In genomic region chr3:36843065-36844051, GRCh38 we compare ENCODE assay signal across 8 cellular contexts.
DNase-seq lines count a peak whose midpoint lies in the region; ATAC-seq and TF ChIP-seq lines count a peak whose summit lies in the region.

No MANE protein-coding gene starts in this region.

- H3K36me3 Mint-ChIP-seq in CD8-positive, alpha-beta T cell = peaks cover 96% of the 10 kb centered on the region

- no peaks in the 10 kb centered on the region for H3K9me3 ChIP-seq in CD8-positive, alpha-beta T cell (ENCODE audit: low read length)
- no peaks in the 10 kb centered on the region for H3K9me3 ChIP-seq in right lobe of liver
- H3K9me3 ChIP-seq in tibial artery = peaks cover 0 to 6% (median 0%) of the 10 kb centered on the region in 3 donors
- no peaks in the 10 kb centered on the region for H3K9me3 ChIP-seq in prostate gland

- intact Hi-C loops in CD8-positive, alpha-beta T cell (cut with DNase I, micrococcal nuclease) = loop anchor here (2.0 to 10.0 kb wide), 3 partner anchors 25 to 879 kb away; no protein-coding TSS in a partner anchor
- intact Hi-C loops in right lobe of liver (cut with DNase I) = loop anchor here in 1 of 2 donors (10.0 kb wide), 1 partner anchor 119 kb away; no protein-coding TSS in a partner anchor
- intact Hi-C loops in tibial artery (cut with DNase I; ENCODE audit: low total_unique reads) = no loop called here
- intact Hi-C loops in prostate gland (cut with DNase I) = no loop called here

- WGBS in right lobe of liver (ENCODE audit: insufficient coverage, low coverage, low lambda C conversion rate, missing lambda C conversion rate) = 63% methylated on average over 4 of the region's 4 CpGs
- WGBS in prostate gland = 66% methylated on average over 4 of the region's 4 CpGs

- peak in 6 of 7 experiments; percentile 7 to 60 (median 40) for DNase-seq in CD8-positive, alpha-beta T cell
- DNase-seq in T follicular helper cell (ENCODE audit: low read depth) = peak; percentile 19
- no peak for DNase-seq in astrocyte of the cerebellum (ENCODE audit: low read depth)
- no peak for DNase-seq in right lobe of liver
- DNase-seq in tibial artery = no peak
- DNase-seq in prostate gland (ENCODE audit: low spot score) = no peak

- peaks cover 17% of the 10 kb centered on the region for H3K4me1 ChIP-seq in CD8-positive, alpha-beta T cell (ENCODE audit: insufficient read depth, low read length)
- H3K4me1 ChIP-seq in right lobe of liver (no peaks in the 10 kb centered on the region), tibial artery (no peaks in the 10 kb centered on the region), prostate gland (replicated peaks) (no peaks in the 10 kb centered on the region)

- H3K27me3 Mint-ChIP-seq in CD8-positive, alpha-beta T cell (ENCODE audit: low read depth) = no peaks in the 10 kb centered on the region

- ATAC-seq in CD8-positive, alpha-beta T cell = peak; percentile 88
- ATAC-seq in GM19043 (IDR thresholded peaks at IDR 0.05; ENCODE audit: low read depth, unreplicated experiment) (peak; percentile 84), HG03378 (IDR thresholded peaks at IDR 0.05; ENCODE audit: unreplicated experiment) (peak; percentile 88), right lobe of liver (peak; percentile 50 to 68 (median 54))

- H3K36me3 ChIP-seq in CD8-positive, alpha-beta T cell (ENCODE audit: insufficient read depth, low read length) = peaks cover 48% of the 10 kb centered on the region
- H3K36me3 ChIP-seq in right lobe of liver (peaks cover 0 to 62% (median 23%) of the 10 kb centered on the region in 4 donors), tibial artery (peaks cover 43 to 69% (median 49%) of the 10 kb centered on the region in 3 donors), prostate gland (no peaks in the 10 kb centered on the region)

- in situ Hi-C loops in astrocyte of the cerebellum (cut with HindIII; ENCODE audit: low sequenced_read_pairs) = no loop called here

- peaks cover 4% of the 10 kb centered on the region for H3K9me3 Mint-ChIP-seq in CD8-positive, alpha-beta T cell

- POLR2A ChIA-PET in CD8-positive, alpha-beta T cell (lab: Charles Lee) = interaction anchor here (0.7 to 1.4 kb wide), 2 partner anchors 149 to 157 kb away, joined by 3 read pairs; partner anchors contain the start of gene EPM2AIP1

- H3K27me3 ChIP-seq in CD8-positive, alpha-beta T cell (ENCODE audit: insufficient read depth, low read length) = no peaks in the 10 kb centered on the region
- H3K27me3 ChIP-seq in right lobe of liver = no peaks in the 10 kb centered on the region
- no peaks in the 10 kb centered on the region for H3K27me3 ChIP-seq in tibial artery
- no peaks in the 10 kb centered on the region for H3K27me3 ChIP-seq in prostate gland (replicated peaks; ENCODE audit: insufficient read depth)

- peak overlapping the region; percentile 35 for H3K4me3 Mint-ChIP-seq in CD8-positive, alpha-beta T cell

- H3K27ac ChIP-seq in CD8-positive, alpha-beta T cell (ENCODE audit: low read depth, low read length) = no peak overlapping the region
- H3K27ac ChIP-seq in right lobe of liver (no peak overlapping the region), tibial artery (no peak overlapping the region), prostate gland (no peak overlapping the region)

- peak overlapping the region; percentile 62 for H3K27ac Mint-ChIP-seq in CD8-positive, alpha-beta T cell

- peaks cover 23% of the 10 kb centered on the region for H3K4me1 Mint-ChIP-seq in CD8-positive, alpha-beta T cell (ENCODE audit: low read depth)

- TF ChIP-seq CTCF in CD8-positive, alpha-beta T cell (IDR thresholded peaks at IDR 0.05) = peak; percentile 73
- TF ChIP-seq CTCF in astrocyte of the cerebellum (IDR thresholded peaks at IDR 0.05; ENCODE audit: low read depth, low read length, missing control alignments) (peak; percentile 50), right lobe of liver (IDR thresholded peaks at IDR 0.05) (peak; percentile 26 to 48 (median 31)), tibial artery (IDR thresholded peaks at IDR 0.05) (peak; percentile 16 to 23), prostate gland (IDR thresholded peaks at IDR 0.05) (peak in 2 of 4 experiments; percentile 16 to 27)

- CTCF ChIA-PET in CD8-positive, alpha-beta T cell (lab: Charles Lee) = interaction anchor here (0.7 to 2.9 kb wide), 8 partner anchors 12 to 115 kb away, joined by 3 to 12 read pairs (median 4); no protein-coding TSS in a partner anchor

- TF ChIP-seq POLR2A in right lobe of liver (IDR thresholded peaks at IDR 0.05) (no peak), prostate gland (IDR thresholded peaks at IDR 0.05) (no peak)

- no peak overlapping the region for H3K4me3 ChIP-seq in CD8-positive, alpha-beta T cell (ENCODE audit: low read depth, low read length)
- H3K4me3 ChIP-seq in astrocyte of the cerebellum (ENCODE audit: low read depth, low read length) = no peak overlapping the region
- no peak overlapping the region for H3K4me3 ChIP-seq in right lobe of liver
- no peak overlapping the region for H3K4me3 ChIP-seq in tibial artery
- H3K4me3 ChIP-seq in prostate gland = no peak overlapping the region

Comparison
In these comparisons a context has a peak if more than half of its experiments do, and no peak if none do; other contexts are left out.
1. DNase-seq: peak in CD8-positive, alpha-beta T cell (6 of 7) and T follicular helper cell (single experiment); none in astrocyte of the cerebellum (single experiment), right lobe of liver (0 of 3), tibial artery (0 of 2) and prostate gland (single experiment).
2. intact Hi-C loops: an anchor here in CD8-positive, alpha-beta T cell (2.0 to 10.0 kb wide); none called in tibial artery and prostate gland.
3. Peak in every context shown above with its lines, with median percentiles within 50 percentile points of each other: ATAC-seq.